ENCODE assay signal across 9 cellular contexts in the genomic region with DNA sequence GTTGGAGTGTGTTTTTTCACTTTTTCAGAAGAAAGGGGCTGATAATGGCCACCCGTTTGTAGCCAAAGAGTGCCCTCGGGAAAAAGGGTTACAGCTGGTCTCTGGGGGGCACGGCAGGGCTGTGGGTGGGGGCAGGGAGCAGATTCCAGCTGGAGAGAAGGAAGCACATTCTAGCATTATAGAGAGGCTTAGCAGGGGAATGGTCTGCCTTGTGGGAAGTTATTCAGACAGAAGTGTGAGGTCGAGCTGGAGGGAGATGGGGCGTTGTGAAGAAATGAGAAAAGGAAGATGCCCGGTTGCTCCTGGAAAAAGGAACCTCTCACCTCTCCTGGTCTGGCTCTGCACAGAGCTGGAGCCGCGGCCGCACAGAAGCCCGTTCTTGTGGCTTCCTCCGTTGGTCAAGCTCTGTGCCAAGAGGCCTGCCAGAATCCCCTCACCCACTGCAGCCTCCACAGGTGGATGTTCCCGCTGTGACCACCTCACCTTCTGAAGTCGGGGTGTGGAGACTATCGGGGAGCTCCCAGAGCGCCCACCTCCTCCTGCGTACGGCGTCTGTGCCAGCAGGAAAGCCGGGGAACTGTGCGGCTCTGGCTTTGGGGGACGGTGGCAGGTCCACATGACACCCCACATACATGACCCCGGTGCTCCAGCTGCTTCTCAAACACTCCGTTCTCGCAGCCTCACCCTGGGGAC. TPM values are rescaled to one million over a fixed set of nuclear protein-coding genes. Genes with fewer than 3 reads are reported as not detected.
DNase-seq lines count a peak whose midpoint lies in the region; ATAC-seq and TF ChIP-seq lines count a peak whose summit lies in the region.
"Had no signal": no experiment of that assay in that cellular context is flagged by ENCODE, and none has a peak within 500 bp of the region (broad histone marks: within the 10 kb centered on the region; RNA-seq: fewer than 3 reads in every experiment).

No MANE protein-coding gene starts in this region.

- H3K4me3 ChIP-seq in heart right ventricle (peak overlapping the region in 8 of 10 donors; percentile 17 to 52 (median 38)), sigmoid colon (peak overlapping the region in 3 of 4 donors; percentile 30 to 39 (median 31))

- 75 to 76% methylated on average over 24 of the region's 24 CpGs for WGBS in heart right ventricle, 2 donors
- WGBS in sigmoid colon, 2 donors: 71 to 86% methylated on average over 24 of the region's 24 CpGs

- H3K27ac ChIP-seq in VCaP (peak overlapping the region; percentile 81), heart right ventricle (peak overlapping the region in 8 of 10 donors; percentile 59 to 90 (median 70)), sigmoid colon (peak overlapping the region; percentile 72 to 76 (median 74))

- TF ChIP-seq POLR2A in sigmoid colon (IDR thresholded peaks at IDR 0.05): no peak

- H3K9me3 ChIP-seq in heart right ventricle (no peaks in the 10 kb centered on the region), sigmoid colon (no peaks in the 10 kb centered on the region)

- TF ChIP-seq EP300 in sigmoid colon (IDR thresholded peaks at IDR 0.05): no peak

- H3K36me3 ChIP-seq in heart right ventricle (no peaks in the 10 kb centered on the region), sigmoid colon (no peaks in the 10 kb centered on the region)

- peaks cover 2 to 60% (median 51%) of the 10 kb centered on the region in 9 donors for H3K4me1 ChIP-seq in heart right ventricle
- peaks cover 0 to 33% (median 28%) of the 10 kb centered on the region in 4 donors for H3K4me1 ChIP-seq in sigmoid colon

- TF ChIP-seq CTCF in VCaP (conservative IDR thresholded peaks at IDR 0.05) (no peak), heart right ventricle (IDR thresholded peaks at IDR 0.05) (no peak), sigmoid colon (IDR thresholded peaks at IDR 0.05) (no peak)

- peak in 1 of 2 donors; percentile 9 for DNase-seq in heart right ventricle
- DNase-seq in sigmoid colon: peak; percentile 61
- no peak for DNase-seq in KBM-7
- DNase-seq in hippocampal formation (lab: John Stamatoyannopoulos, UW): no peak
- no peak for DNase-seq in activated CD4-positive, CD25-positive, alpha-beta regulatory T cell (lab: John Stamatoyannopoulos, UW)
- DNase-seq: SHP77 had no signal

- intact Hi-C loops in heart right ventricle (cut with DNase I) (loop anchor here in 1 of 10 donors (5.0 kb wide), 1 partner anchor 97 kb away; the partner anchor contains the start of gene RGS12), sigmoid colon (cut with DNase I) (no loop called here)

- H3K27me3 ChIP-seq in heart right ventricle: no peaks in the 10 kb centered on the region
- H3K27me3 ChIP-seq in sigmoid colon: no peaks in the 10 kb centered on the region

- peak; percentile 5 for ATAC-seq in GM18909 (IDR thresholded peaks at IDR 0.05; ENCODE audit: poor library complexity, unreplicated experiment)
- peak in 1 of 8 donors; percentile 2 for ATAC-seq in heart right ventricle
- no peak for ATAC-seq in GM19351 (IDR thresholded peaks at IDR 0.05; ENCODE audit: unreplicated experiment)

- in situ Hi-C loops in KBM-7 (cut with MboI; ENCODE audit: low pct_unique_long_range_greater_than_20kb, low sequenced_read_pairs): no loop called here

RNA-seq across cellular contexts. Expression of gene HGFAC, which starts 52.4 kb away (rescaled TPM):
- total RNA-seq in heart right ventricle (under 1 TPM in 6 of 10 donors, not detected in 4; 0.15 to 0.59 (median 0.36) TPM), sigmoid colon (under 1 TPM; 0.33 to 0.55 (median 0.38) TPM)
- polyA plus RNA-seq in heart right ventricle (1 to 10 TPM; 1.0 to 1.1 TPM), sigmoid colon (under 1 TPM in 1 of 3 donors, not detected in 2; 0.22 TPM)
